In the genomic region with DNA sequence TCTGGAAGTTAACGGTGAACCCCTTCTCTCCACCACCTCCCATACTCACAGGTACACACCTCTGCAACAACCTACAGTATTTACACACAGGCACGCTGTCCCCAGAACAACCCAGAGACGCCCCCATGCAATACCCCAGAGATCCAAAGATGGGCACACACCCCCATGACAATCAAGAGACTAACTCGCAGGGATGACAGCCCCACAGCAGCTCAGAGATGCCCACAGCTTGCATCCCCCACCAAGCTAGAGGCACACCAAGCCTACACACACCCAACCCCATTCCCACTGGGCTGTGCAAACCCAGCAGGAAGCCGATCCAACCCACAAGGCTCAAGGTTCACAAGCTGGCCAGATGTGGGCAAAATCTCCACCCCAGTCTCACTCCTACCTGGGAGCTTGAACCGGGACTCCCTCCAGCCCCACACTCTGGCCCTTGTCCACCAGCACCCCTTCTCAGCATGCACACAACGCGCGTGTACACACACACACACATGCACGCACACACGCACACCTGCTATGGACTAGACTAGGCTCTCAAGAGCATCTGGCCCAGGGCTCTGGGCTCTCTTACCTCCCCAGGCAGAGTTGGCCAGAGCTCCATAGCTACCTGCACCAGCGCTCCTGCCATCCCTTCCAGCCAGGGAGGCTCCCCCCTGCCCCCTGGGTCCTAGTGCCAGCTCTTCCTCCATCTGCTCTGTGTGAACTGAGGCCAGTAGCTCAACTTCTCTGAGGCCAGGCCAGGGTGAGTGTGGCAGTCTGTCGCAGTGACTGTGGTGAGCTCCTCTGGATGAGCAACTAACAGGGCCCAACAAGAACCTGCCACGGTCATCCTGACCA, we compare ENCODE assay signal across 8 cellular contexts. TPM values are rescaled to one million over a fixed set of nuclear protein-coding genes. Genes with fewer than 3 reads are reported as not detected.
DNase-seq lines count a peak whose midpoint lies in the region; ATAC-seq and TF ChIP-seq lines count a peak whose summit lies in the region.

No MANE protein-coding gene starts in this region.

- H3K4me1 ChIP-seq in iPS DF 6.9 (ENCODE audit: control insufficient read depth, insufficient read depth, low read length): peaks cover 4% of the 10 kb centered on the region; the same call in 1 of the 2 replicates
- peaks cover 24 to 67% (median 43%) of the 10 kb centered on the region in 6 donors for H3K4me1 ChIP-seq in spleen

- H3K27me3 ChIP-seq in iPS DF 6.9 (ENCODE audit: control insufficient read depth, insufficient read depth, low read length): no peaks in the 10 kb centered on the region
- peaks cover 0 to 10% (median 0%) of the 10 kb centered on the region in 7 donors for H3K27me3 ChIP-seq in spleen (replicated peaks in 1 of 7)

- H3K27me3 Mint-ChIP-seq in T-helper 17 cell: no peaks in the 10 kb centered on the region

- H3K36me3 Mint-ChIP-seq in T-helper 17 cell (ENCODE audit: low read depth): peaks cover 5% of the 10 kb centered on the region

- no peak for TF ChIP-seq POLR2A in spleen (IDR thresholded peaks at IDR 0.05)

- H3K27ac ChIP-seq in iPS DF 6.9 (ENCODE audit: low read length) (no peak overlapping the region), spleen (peak overlapping the region in 3 of 8 donors; percentile 49 to 70 (median 66))

- H3K9me3 ChIP-seq in T-helper 17 cell (ENCODE audit: control insufficient read depth, low read length, poor library complexity, severe bottlenecking): no peaks in the 10 kb centered on the region
- H3K9me3 ChIP-seq in iPS DF 6.9 (ENCODE audit: control insufficient read depth, insufficient read depth, low read length): no peaks in the 10 kb centered on the region
- H3K9me3 ChIP-seq in spleen: no peaks in the 10 kb centered on the region

- peak overlapping the region; percentile 91 for H3K27ac Mint-ChIP-seq in T-helper 17 cell

- intact Hi-C loops in spleen (cut with DNase I; ENCODE audit: low total_unique reads): no loop called here

- no peak for TF ChIP-seq CTCF in spleen (IDR thresholded peaks at IDR 0.05 in 8 of 11, conservative IDR thresholded peaks at IDR 0.05 in 3 of 11)

- peak overlapping the region; percentile 58; the same call in 1 of the 2 replicates for H3K4me3 ChIP-seq in iPS DF 6.9 (ENCODE audit: low read length)
- peak overlapping the region; percentile 23 to 78 (median 50) for H3K4me3 ChIP-seq in spleen

- peak; percentile 64 for DNase-seq in COLO668 (lab: John Stamatoyannopoulos, UW; ENCODE audit: unreplicated experiment)
- DNase-seq in T-helper 17 cell: no peak
- no peak for DNase-seq in iPS DF 6.9 (ENCODE audit: low read depth, low spot score)
- no peak for DNase-seq in spleen
- no peak for DNase-seq in NCI-H1694 (lab: John Stamatoyannopoulos, UW)
- no peak for DNase-seq in SIG-M5 treated with dmso at 0.1 percent for 504 hours (lab: John Stamatoyannopoulos, UW; ENCODE audit: unreplicated experiment)

- ATAC-seq in HG02588 (IDR thresholded peaks at IDR 0.05; ENCODE audit: unreplicated experiment) (peak; percentile 14), T-helper 17 cell (peak; percentile 58), GM18858 (IDR thresholded peaks at IDR 0.05; ENCODE audit: unreplicated experiment) (no peak)

- H3K4me1 Mint-ChIP-seq in T-helper 17 cell: peaks cover 25% of the 10 kb centered on the region

- no peaks in the 10 kb centered on the region for H3K36me3 ChIP-seq in iPS DF 6.9 (ENCODE audit: control insufficient read depth, insufficient read depth, low read length)
- H3K36me3 ChIP-seq in spleen: no peaks in the 10 kb centered on the region

- peak overlapping the region; percentile 86 for H3K4me3 Mint-ChIP-seq in T-helper 17 cell

- no CpG with 5 or more reads among the region's 14 CpGs for WGBS in iPS DF 6.9 (ENCODE audit: insufficient coverage, insufficient read length)
- 56 to 64% (median 61%) methylated on average over 12 to 14 of the region's 14 CpGs for WGBS in spleen, 5 donors

RNA-seq across cellular contexts. Expression of a gene that starts 11.5 kb away (rescaled TPM):
- total RNA-seq in T-helper 17 cell (10 to 100 TPM; 12.9 to 17.7 TPM), spleen (10 to 100 TPM; 19.7 to 35.1 (median 27.9) TPM)
- 10 to 100 TPM; 23.7 to 46.7 (median 31.9) TPM for polyA plus RNA-seq in spleen

RNA-seq across cellular contexts. Expression of a gene that starts 30.1 kb away (rescaled TPM):
- 100 to 1,000 TPM in 1 of 2 donors, 10 to 100 TPM in 1; 93.3 to 108 TPM for total RNA-seq in T-helper 17 cell
- 100 to 1,000 TPM; 248 to 365 (median 278) TPM for total RNA-seq in spleen
- 100 to 1,000 TPM in 2 of 3 donors, 10 to 100 TPM in 1; 76.7 to 176 (median 127) TPM for polyA plus RNA-seq in spleen

RNA-seq across cellular contexts. Expression of a gene that starts 31.9 kb away (rescaled TPM):
- total RNA-seq in T-helper 17 cell: 100 to 1,000 TPM in 1 of 2 donors, 10 to 100 TPM in 1; 95.4 to 121 TPM
- 100 to 1,000 TPM; 212 to 368 (median 234) TPM for total RNA-seq in spleen
- 100 to 1,000 TPM in 2 of 3 donors, 10 to 100 TPM in 1; 96.9 to 343 (median 341) TPM for polyA plus RNA-seq in spleen
